11 cellular contexts compared by ENCODE assay signal in the genomic region with DNA sequence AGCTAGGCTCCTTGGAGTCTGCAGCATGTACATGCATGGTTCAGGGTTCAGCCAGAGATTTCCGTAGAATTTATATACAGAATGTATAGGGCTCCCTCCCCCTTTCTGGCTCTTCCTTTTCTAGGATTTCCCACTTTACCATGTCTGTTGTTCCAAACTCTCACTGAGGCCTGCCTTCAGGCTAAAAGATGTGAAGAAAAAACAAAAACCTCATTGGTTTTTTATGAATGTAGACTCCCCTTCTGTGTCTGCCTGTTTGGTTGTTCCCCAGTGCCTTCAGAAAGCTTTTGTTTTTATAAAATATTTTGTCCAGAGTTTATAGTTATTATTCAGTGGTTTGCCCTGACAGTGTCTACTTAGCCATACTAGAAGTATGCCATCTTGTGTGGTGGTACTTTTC. TPM values are rescaled to one million over a fixed set of nuclear protein-coding genes. Genes with fewer than 3 reads are reported as not detected.
DNase-seq lines count a peak whose midpoint lies in the region; ATAC-seq, FAIRE-seq and TF ChIP-seq lines count a peak whose summit lies in the region.
"Had no signal": no experiment of that assay in that cellular context is flagged by ENCODE, and none has a peak within 500 bp of the region (broad histone marks: within the 10 kb centered on the region; RNA-seq: fewer than 3 reads in every experiment).

No MANE protein-coding gene starts in this region.

- H3K4me1 ChIP-seq in pancreas: peaks cover 38 to 69% (median 48%) of the 10 kb centered on the region in 3 donors

- peak overlapping the region; percentile 97 for H3K27ac Mint-ChIP-seq in activated CD4-positive, alpha-beta T cell treated with anti-CD3 and anti-CD28 coated beads for 36 hours
- peak overlapping the region; percentile 51 for H3K27ac Mint-ChIP-seq in activated CD8-positive, alpha-beta T cell treated with anti-CD3 and anti-CD28 coated beads, Interleukin-2, amount 10 ng/mL, durations not matched to agents 7 days and 5 days
- H3K27ac Mint-ChIP-seq in glutamatergic neuron (ENCODE audit: unreplicated experiment): peak overlapping the region; percentile 34
- H3K27ac Mint-ChIP-seq in stimulated activated memory B cell treated with anti-CD40 and anti-IgM and Interleukin-4, amounts not matched to agents 10 μg/mL and 1 μg/mL and 100 μg/mL, for 72 hours: peak overlapping the region; percentile 8

- CTCF ChIA-PET in activated CD4-positive, alpha-beta T cell treated with anti-CD3 and anti-CD28 coated beads for 36 hours (lab: Charles Lee): interaction anchor here (1.1 kb wide), 1 partner anchor 25 kb away, joined by 3 read pairs; no protein-coding TSS in a partner anchor
- CTCF ChIA-PET in activated CD8-positive, alpha-beta T cell treated with anti-CD3 and anti-CD28 coated beads, Interleukin-2, amount 10 ng/mL, durations not matched to agents 7 days and 5 days (lab: Charles Lee): interaction anchor here (0.7 to 6.8 kb wide), 7 partner anchors 10 to 42 kb away, joined by 3 to 54 read pairs (median 6); a partner anchor contains a TSS

- no peak for ATAC-seq in activated CD4-positive, alpha-beta T cell treated with anti-CD3 and anti-CD28 coated beads for 36 hours
- ATAC-seq in activated CD8-positive, alpha-beta T cell treated with anti-CD3 and anti-CD28 coated beads, Interleukin-2, amount 10 ng/mL, durations not matched to agents 7 days and 5 days: no peak
- no peak for ATAC-seq in stimulated activated memory B cell treated with anti-CD40 and anti-IgM and Interleukin-4, amounts not matched to agents 10 μg/mL and 1 μg/mL and 100 μg/mL, for 72 hours
- no peak for ATAC-seq in pancreas

- H3K4me3 Mint-ChIP-seq in activated CD4-positive, alpha-beta T cell treated with anti-CD3 and anti-CD28 coated beads for 36 hours: peak overlapping the region; percentile 89
- H3K4me3 Mint-ChIP-seq in activated CD8-positive, alpha-beta T cell treated with anti-CD3 and anti-CD28 coated beads, Interleukin-2, amount 10 ng/mL, durations not matched to agents 7 days and 5 days: peak overlapping the region; percentile 89
- H3K4me3 Mint-ChIP-seq in glutamatergic neuron (ENCODE audit: unreplicated experiment): peak overlapping the region; percentile 96
- H3K4me3 Mint-ChIP-seq in stimulated activated memory B cell treated with anti-CD40 and anti-IgM and Interleukin-4, amounts not matched to agents 10 μg/mL and 1 μg/mL and 100 μg/mL, for 72 hours: peak overlapping the region; percentile 87

- no peaks in the 10 kb centered on the region for H3K36me3 ChIP-seq in pancreas

- H3K27me3 ChIP-seq in pancreas: no peaks in the 10 kb centered on the region

- DNase-seq in activated CD4-positive, alpha-beta T cell treated with anti-CD3 and anti-CD28 coated beads for 36 hours: no peak
- no peak for DNase-seq in activated CD4-positive, alpha-beta T cell treated with anti-CD3 and anti-CD28 coated beads, Interleukin-2, amount 50 U/mL, for 1 hour
- DNase-seq in activated CD8-positive, alpha-beta T cell treated with anti-CD3 and anti-CD28 coated beads, Interleukin-2, amount 10 ng/mL, durations not matched to agents 7 days and 5 days: no peak
- no peak for DNase-seq in glutamatergic neuron
- no peak for DNase-seq in NCI-H82 treated with DMSO at 0.1 percent for 48 hours (lab: John Stamatoyannopoulos, UW; ENCODE audit: unreplicated experiment)
- no peak for DNase-seq in pancreas
- no peak for DNase-seq in SKM-1 treated with dmso at 0.1 percent for 144 hours (lab: John Stamatoyannopoulos, UW; ENCODE audit: unreplicated experiment)
- DNase-seq: ACHN, NCI-H2029 had no signal

- peak overlapping the region in 1 of 4 donors; percentile 94 for H3K27ac ChIP-seq in pancreas

- peak overlapping the region in 1 of 4 donors; percentile 68 for H3K4me3 ChIP-seq in pancreas

- peaks cover 76% of the 10 kb centered on the region for H3K36me3 Mint-ChIP-seq in activated CD4-positive, alpha-beta T cell treated with anti-CD3 and anti-CD28 coated beads for 36 hours (ENCODE audit: low read depth)
- H3K36me3 Mint-ChIP-seq in activated CD8-positive, alpha-beta T cell treated with anti-CD3 and anti-CD28 coated beads, Interleukin-2, amount 10 ng/mL, durations not matched to agents 7 days and 5 days (ENCODE audit: low read depth): peaks cover 77% of the 10 kb centered on the region
- H3K36me3 Mint-ChIP-seq in glutamatergic neuron (ENCODE audit: unreplicated experiment): no peaks in the 10 kb centered on the region
- H3K36me3 Mint-ChIP-seq in stimulated activated memory B cell treated with anti-CD40 and anti-IgM and Interleukin-4, amounts not matched to agents 10 μg/mL and 1 μg/mL and 100 μg/mL, for 72 hours: peaks cover 32% of the 10 kb centered on the region

- H3K9me3 Mint-ChIP-seq in activated CD4-positive, alpha-beta T cell treated with anti-CD3 and anti-CD28 coated beads for 36 hours (ENCODE audit: low read depth): no peaks in the 10 kb centered on the region
- H3K9me3 Mint-ChIP-seq in activated CD8-positive, alpha-beta T cell treated with anti-CD3 and anti-CD28 coated beads, Interleukin-2, amount 10 ng/mL, durations not matched to agents 7 days and 5 days (ENCODE audit: insufficient read depth): no peaks in the 10 kb centered on the region
- H3K9me3 Mint-ChIP-seq in glutamatergic neuron (ENCODE audit: unreplicated experiment): peaks cover 4% of the 10 kb centered on the region
- H3K9me3 Mint-ChIP-seq in stimulated activated memory B cell treated with anti-CD40 and anti-IgM and Interleukin-4, amounts not matched to agents 10 μg/mL and 1 μg/mL and 100 μg/mL, for 72 hours: no peaks in the 10 kb centered on the region

- POLR2A ChIA-PET in activated CD4-positive, alpha-beta T cell treated with anti-CD3 and anti-CD28 coated beads for 36 hours (lab: Charles Lee): interaction anchor here (0.6 to 2.9 kb wide), 5 partner anchors 8 to 23 kb away, joined by 3 to 11 read pairs (median 3); no protein-coding TSS in a partner anchor
- POLR2A ChIA-PET in activated CD8-positive, alpha-beta T cell treated with anti-CD3 and anti-CD28 coated beads, Interleukin-2, amount 10 ng/mL, durations not matched to agents 7 days and 5 days (lab: Charles Lee): interaction anchor here (1.3 to 11.8 kb wide), 4 partner anchors 10 to 33 kb away, joined by 3 to 230 read pairs (median 119); a partner anchor contains a TSS

- H3K9me3 ChIP-seq in pancreas: no peaks in the 10 kb centered on the region

- WGBS in pancreas, 2 donors: 68 to 83% methylated on average over 1 of the region's 1 CpG

- H3K4me1 Mint-ChIP-seq in activated CD4-positive, alpha-beta T cell treated with anti-CD3 and anti-CD28 coated beads for 36 hours: peaks cover 66% of the 10 kb centered on the region
- peaks cover 74% of the 10 kb centered on the region for H3K4me1 Mint-ChIP-seq in activated CD8-positive, alpha-beta T cell treated with anti-CD3 and anti-CD28 coated beads, Interleukin-2, amount 10 ng/mL, durations not matched to agents 7 days and 5 days (ENCODE audit: low read depth)
- peaks cover 46% of the 10 kb centered on the region for H3K4me1 Mint-ChIP-seq in glutamatergic neuron (ENCODE audit: low read depth, unreplicated experiment)
- H3K4me1 Mint-ChIP-seq in stimulated activated memory B cell treated with anti-CD40 and anti-IgM and Interleukin-4, amounts not matched to agents 10 μg/mL and 1 μg/mL and 100 μg/mL, for 72 hours: peaks cover 85% of the 10 kb centered on the region

- no peak for TF ChIP-seq CTCF in glutamatergic neuron (IDR thresholded peaks at IDR 0.05; ENCODE audit: partially characterized antibody, unreplicated experiment)
- no peak for TF ChIP-seq CTCF in pancreas (IDR thresholded peaks at IDR 0.05)

- H3K27me3 Mint-ChIP-seq in activated CD4-positive, alpha-beta T cell treated with anti-CD3 and anti-CD28 coated beads for 36 hours: no peaks in the 10 kb centered on the region
- no peaks in the 10 kb centered on the region for H3K27me3 Mint-ChIP-seq in activated CD8-positive, alpha-beta T cell treated with anti-CD3 and anti-CD28 coated beads, Interleukin-2, amount 10 ng/mL, durations not matched to agents 7 days and 5 days (ENCODE audit: low read depth)
- H3K27me3 Mint-ChIP-seq in glutamatergic neuron (ENCODE audit: unreplicated experiment): peaks cover 4% of the 10 kb centered on the region
- no peaks in the 10 kb centered on the region for H3K27me3 Mint-ChIP-seq in stimulated activated memory B cell treated with anti-CD40 and anti-IgM and Interleukin-4, amounts not matched to agents 10 μg/mL and 1 μg/mL and 100 μg/mL, for 72 hours

- intact Hi-C loops in activated CD4-positive, alpha-beta T cell treated with anti-CD3 and anti-CD28 coated beads for 36 hours (cut with DNase I, micrococcal nuclease): loop anchor here in 1 of 2 experiments (10.0 kb wide), 1 partner anchor 809 kb away; a partner anchor contains a TSS
- intact Hi-C loops in pancreas (cut with DNase I): no loop called here

- FAIRE-seq in pancreas (lab: Jason Lieb, UNC): no peak
- FAIRE-seq: TTC549 had no signal

RNA-seq across cellular contexts. Expression of a gene that starts 3.6 kb away (rescaled TPM):
- total RNA-seq in activated CD4-positive, alpha-beta T cell treated with anti-CD3 and anti-CD28 coated beads for 36 hours: 100 to 1,000 TPM; 331 to 372 TPM
- 100 to 1,000 TPM; 200 to 206 TPM for total RNA-seq in activated CD8-positive, alpha-beta T cell treated with anti-CD3 and anti-CD28 coated beads, Interleukin-2, amount 10 ng/mL, durations not matched to agents 7 days and 5 days
- total RNA-seq in glutamatergic neuron (ENCODE audit: unreplicated experiment): 133 TPM
- 10 to 100 TPM; 48.1 to 64.1 (median 60.7) TPM for total RNA-seq in pancreas
- polyA plus RNA-seq in pancreas: 100 to 1,000 TPM; 101 to 115 TPM

RNA-seq across cellular contexts. Expression of a gene that starts 30.5 kb away (rescaled TPM):
- total RNA-seq in activated CD4-positive, alpha-beta T cell treated with anti-CD3 and anti-CD28 coated beads for 36 hours: 10 to 100 TPM; 57.5 to 96.0 TPM
- 10 to 100 TPM; 60.8 to 68.9 TPM for total RNA-seq in activated CD8-positive, alpha-beta T cell treated with anti-CD3 and anti-CD28 coated beads, Interleukin-2, amount 10 ng/mL, durations not matched to agents 7 days and 5 days
- total RNA-seq in glutamatergic neuron (ENCODE audit: unreplicated experiment): 41.6 TPM
- 10 to 100 TPM; 23.1 to 51.7 (median 29.8) TPM for total RNA-seq in pancreas
- 10 to 100 TPM; 14.5 to 20.0 TPM for polyA plus RNA-seq in pancreas

Comparison
In these comparisons a context has a peak if more than half of its experiments do, and no peak if none do; other contexts are left out.
1. H3K27ac Mint-ChIP-seq: peak in every context shown above with its lines; median percentile 97 in activated CD4-positive, alpha-beta T cell treated with anti-CD3 and anti-CD28 coated beads for 36 hours; 51 in activated CD8-positive, alpha-beta T cell treated with anti-CD3 and anti-CD28 coated beads, Interleukin-2, amount 10 ng/mL, durations not matched to agents 7 days and 5 days; 34 in glutamatergic neuron; 8 in stimulated activated memory B cell treated with anti-CD40 and anti-IgM and Interleukin-4, amounts not matched to agents 10 μg/mL and 1 μg/mL and 100 μg/mL, for 72 hours.